8 cellular contexts compared by ENCODE assay signal in the genomic region with DNA sequence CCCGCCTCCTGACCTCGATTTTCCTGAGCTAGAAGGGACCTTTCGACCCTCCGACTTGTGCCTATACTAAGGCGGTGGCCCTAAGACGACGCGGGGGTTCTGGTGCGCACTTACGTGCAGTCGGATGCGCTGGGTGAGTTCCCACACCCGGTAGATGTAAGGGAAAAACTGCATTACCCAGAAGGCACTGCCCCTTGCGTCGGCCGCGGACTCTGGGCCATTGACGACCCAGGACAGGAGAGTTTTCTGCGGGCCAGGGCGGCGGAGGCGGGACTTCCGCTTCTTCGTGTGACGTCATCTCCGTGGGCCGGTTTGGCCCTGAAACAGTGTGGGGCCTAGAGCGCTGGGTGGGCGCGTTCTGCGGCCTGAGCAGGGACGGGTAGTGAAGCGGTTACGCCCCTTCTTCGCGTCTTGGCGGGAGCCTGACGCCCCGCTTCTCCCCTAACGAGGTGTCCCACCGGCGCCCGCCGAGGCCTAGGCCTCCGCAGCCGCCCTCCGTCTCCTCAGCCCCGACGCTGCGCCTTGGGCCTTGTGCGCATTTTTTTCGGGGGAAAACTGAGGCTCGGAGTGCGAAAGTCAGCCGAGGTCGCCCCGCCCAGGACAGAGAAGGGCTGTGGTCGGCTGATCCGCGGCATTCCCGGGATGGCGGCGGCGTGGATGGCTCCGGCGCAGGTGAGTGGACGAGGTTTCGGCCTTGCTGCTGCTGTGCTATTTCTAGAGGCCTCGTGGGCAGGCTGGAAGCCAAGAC. TPM values are rescaled to one million over a fixed set of nuclear protein-coding genes. Genes with fewer than 3 reads are reported as not detected.
DNase-seq lines count a peak whose midpoint lies in the region; ATAC-seq and TF ChIP-seq lines count a peak whose summit lies in the region.

A gene (plus strand): TSS at position 321 of the 748 bp plus-strand sequence. CDS start 322 bp downstream, at position 643.

- peaks cover 0 to 3% (median 0%) of the 10 kb centered on the region in 3 donors for H3K27me3 Mint-ChIP-seq in CD14-positive monocyte (ENCODE audit: low read depth in 3 of 3)

- DNase-seq in CD14-positive monocyte (ENCODE audit: low spot score) (peak; percentile 95), NCI-H748 (lab: John Stamatoyannopoulos, UW; ENCODE audit: unreplicated experiment) (peak; percentile 99), dorsolateral prefrontal cortex (peak; percentile 95 to 98 (median 97))
- peak; percentile 95 to 97 for DNase-seq in activated CD4-positive, alpha-beta T cell treated with anti-CD3 and anti-CD28 coated beads, Interleukin-2, amount 50 U/mL, for 24 hours (ENCODE audit: low read depth in 1 of 2, low spot score in 1 of 2)
- DNase-seq in stimulated activated CD4-positive, alpha-beta T cell treated with anti-CD3 and anti-CD28 coated beads, Interleukin-4, amount 100 ng/mL, for 24 hours, result peak; percentile 97

- H3K4me3 ChIP-seq in dorsolateral prefrontal cortex (peak within 1 kb of the TSS; percentile 62 to 100 (median 96)), liver (ENCODE audit: low read depth in 1 of 3, low read length in 3 of 3) (peak within 1 kb of the TSS; percentile 75 to 98 (median 85))

- intact Hi-C loops in CD14-positive monocyte (cut with micrococcal nuclease), result loop anchor here in 1 of 2 donors (2.0 to 5.0 kb wide), 2 partner anchors 37 to 70 kb away; a partner anchor contains a TSS
- intact Hi-C loops in dorsolateral prefrontal cortex (cut with DNase I), result loop anchor here (1.0 to 10.0 kb wide), 5 partner anchors 40 to 86 kb away; a partner anchor contains a TSS

- H3K27me3 ChIP-seq in dorsolateral prefrontal cortex (no peaks in the 10 kb centered on the region), liver (ENCODE audit: control insufficient read depth in 4 of 4, insufficient read depth in 4 of 4, low read length in 3 of 4) (no peaks in the 10 kb centered on the region)

- TF ChIP-seq CTCF in CD14-positive monocyte (IDR thresholded peaks at IDR 0.05) (peak; percentile 11), dorsolateral prefrontal cortex (IDR thresholded peaks at IDR 0.05 in 54 of 56, conservative IDR thresholded peaks at IDR 0.05 in 2 of 56; ENCODE audit: low read depth in 1 of 56, partially characterized antibody in 56 of 56) (peak in 25 of 56 donors; percentile 4 to 57 (median 25)), liver (IDR thresholded peaks at IDR 0.05; ENCODE audit: low read depth, low read length, missing input control) (no peak)

- peak within 1 kb of the TSS; percentile 87 to 100 (median 98) for H3K27ac ChIP-seq in dorsolateral prefrontal cortex
- H3K27ac ChIP-seq in liver (ENCODE audit: low read depth in 1 of 2, low read length in 2 of 2), result peak within 1 kb of the TSS; percentile 96 to 99

- no peaks in the 10 kb centered on the region for H3K9me3 ChIP-seq in liver (ENCODE audit: control insufficient read depth in 4 of 4, low read length in 3 of 4)

- peaks cover 2 to 21% (median 13%) of the 10 kb centered on the region in 4 donors for H3K4me1 ChIP-seq in liver (ENCODE audit: control insufficient read depth in 4 of 4, insufficient read depth in 4 of 4, low read length in 3 of 4)

- under 1% methylated on average over 69 of the region's 69 CpGs for WGBS in liver

- peak within 1 kb of the TSS; percentile 94 to 99 for H3K9ac ChIP-seq in liver (ENCODE audit: low read depth in 1 of 2, low read length in 2 of 2)

- H3K4me3 Mint-ChIP-seq in CD14-positive monocyte, result no peak within 1 kb of the TSS

- peaks cover 18% of the 10 kb centered on the region for H3K4me1 Mint-ChIP-seq in CD14-positive monocyte

- peaks cover 0 to 2% (median 0%) of the 10 kb centered on the region in 7 donors for H3K9me3 Mint-ChIP-seq in CD14-positive monocyte

- TF ChIP-seq RAD21 in liver (IDR thresholded peaks at IDR 0.05), result peak in 1 of 2 donors; percentile 13

- H3K36me3 Mint-ChIP-seq in CD14-positive monocyte, result peaks cover 19 to 26% of the 10 kb centered on the region in 2 donors

- ATAC-seq in GM19395 (IDR thresholded peaks at IDR 0.05; ENCODE audit: unreplicated experiment) (peak; percentile 69), HG03558 (IDR thresholded peaks at IDR 0.05; ENCODE audit: extremely low read depth, unreplicated experiment) (peak; percentile 36)

- H3K27ac Mint-ChIP-seq in CD14-positive monocyte, result no peak within 1 kb of the TSS

- peaks cover 2 to 16% (median 11%) of the 10 kb centered on the region in 4 donors for H3K36me3 ChIP-seq in liver (ENCODE audit: control insufficient read depth in 4 of 4, insufficient read depth in 3 of 4, low read depth in 1 of 4, low read length in 3 of 4)

TF ChIP-seq in liver, 16 proteins besides CTCF, POLR2A, EP300 and RAD21:
- TF ChIP-seq, protein P1, sequence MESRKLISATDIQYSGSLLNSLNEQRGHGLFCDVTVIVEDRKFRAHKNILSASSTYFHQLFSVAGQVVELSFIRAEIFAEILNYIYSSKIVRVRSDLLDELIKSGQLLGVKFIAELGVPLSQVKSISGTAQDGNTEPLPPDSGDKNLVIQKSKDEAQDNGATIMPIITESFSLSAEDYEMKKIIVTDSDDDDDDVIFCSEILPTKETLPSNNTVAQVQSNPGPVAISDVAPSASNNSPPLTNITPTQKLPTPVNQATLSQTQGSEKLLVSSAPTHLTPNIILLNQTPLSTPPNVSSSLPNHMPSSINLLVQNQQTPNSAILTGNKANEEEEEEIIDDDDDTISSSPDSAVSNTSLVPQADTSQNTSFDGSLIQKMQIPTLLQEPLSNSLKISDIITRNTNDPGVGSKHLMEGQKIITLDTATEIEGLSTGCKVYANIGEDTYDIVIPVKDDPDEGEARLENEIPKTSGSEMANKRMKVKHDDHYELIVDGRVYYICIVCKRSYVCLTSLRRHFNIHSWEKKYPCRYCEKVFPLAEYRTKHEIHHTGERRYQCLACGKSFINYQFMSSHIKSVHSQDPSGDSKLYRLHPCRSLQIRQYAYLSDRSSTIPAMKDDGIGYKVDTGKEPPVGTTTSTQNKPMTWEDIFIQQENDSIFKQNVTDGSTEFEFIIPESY (IDR thresholded peaks at IDR 0.05), result peak; percentile 51
- peak; percentile 33 for TF ChIP-seq TAF1 (conservative IDR thresholded peaks at IDR 0.05)
- no peak for TF ChIP-seq RXRA (IDR thresholded peaks at IDR 0.05)
- peak in 1 of 2 donors; percentile 22 for TF ChIP-seq HNF4A (conservative IDR thresholded peaks at IDR 0.05)
- TF ChIP-seq GABPA (IDR thresholded peaks at IDR 0.05 in 1 of 2, conservative IDR thresholded peaks at IDR 0.05 in 1 of 2), result peak; percentile 77 to 93
- TF ChIP-seq FOXA1 (IDR thresholded peaks at IDR 0.05), result no peak
- no peak for TF ChIP-seq HNF4G (IDR thresholded peaks at IDR 0.05)
- peak; percentile 38 for TF ChIP-seq NR2F2 (IDR thresholded peaks at IDR 0.05)
- TF ChIP-seq YY1 (IDR thresholded peaks at IDR 0.05), result peak; percentile 87
- TF ChIP-seq, protein P2, sequence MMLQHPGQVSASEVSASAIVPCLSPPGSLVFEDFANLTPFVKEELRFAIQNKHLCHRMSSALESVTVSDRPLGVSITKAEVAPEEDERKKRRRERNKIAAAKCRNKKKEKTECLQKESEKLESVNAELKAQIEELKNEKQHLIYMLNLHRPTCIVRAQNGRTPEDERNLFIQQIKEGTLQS (IDR thresholded peaks at IDR 0.05), result no peak
- TF ChIP-seq EGR1 (IDR thresholded peaks at IDR 0.05; ENCODE audit: low read depth in 2 of 2), result peak in 1 of 2 donors; percentile 5
- TF ChIP-seq, protein P3, sequence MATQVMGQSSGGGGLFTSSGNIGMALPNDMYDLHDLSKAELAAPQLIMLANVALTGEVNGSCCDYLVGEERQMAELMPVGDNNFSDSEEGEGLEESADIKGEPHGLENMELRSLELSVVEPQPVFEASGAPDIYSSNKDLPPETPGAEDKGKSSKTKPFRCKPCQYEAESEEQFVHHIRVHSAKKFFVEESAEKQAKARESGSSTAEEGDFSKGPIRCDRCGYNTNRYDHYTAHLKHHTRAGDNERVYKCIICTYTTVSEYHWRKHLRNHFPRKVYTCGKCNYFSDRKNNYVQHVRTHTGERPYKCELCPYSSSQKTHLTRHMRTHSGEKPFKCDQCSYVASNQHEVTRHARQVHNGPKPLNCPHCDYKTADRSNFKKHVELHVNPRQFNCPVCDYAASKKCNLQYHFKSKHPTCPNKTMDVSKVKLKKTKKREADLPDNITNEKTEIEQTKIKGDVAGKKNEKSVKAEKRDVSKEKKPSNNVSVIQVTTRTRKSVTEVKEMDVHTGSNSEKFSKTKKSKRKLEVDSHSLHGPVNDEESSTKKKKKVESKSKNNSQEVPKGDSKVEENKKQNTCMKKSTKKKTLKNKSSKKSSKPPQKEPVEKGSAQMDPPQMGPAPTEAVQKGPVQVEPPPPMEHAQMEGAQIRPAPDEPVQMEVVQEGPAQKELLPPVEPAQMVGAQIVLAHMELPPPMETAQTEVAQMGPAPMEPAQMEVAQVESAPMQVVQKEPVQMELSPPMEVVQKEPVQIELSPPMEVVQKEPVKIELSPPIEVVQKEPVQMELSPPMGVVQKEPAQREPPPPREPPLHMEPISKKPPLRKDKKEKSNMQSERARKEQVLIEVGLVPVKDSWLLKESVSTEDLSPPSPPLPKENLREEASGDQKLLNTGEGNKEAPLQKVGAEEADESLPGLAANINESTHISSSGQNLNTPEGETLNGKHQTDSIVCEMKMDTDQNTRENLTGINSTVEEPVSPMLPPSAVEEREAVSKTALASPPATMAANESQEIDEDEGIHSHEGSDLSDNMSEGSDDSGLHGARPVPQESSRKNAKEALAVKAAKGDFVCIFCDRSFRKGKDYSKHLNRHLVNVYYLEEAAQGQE (IDR thresholded peaks at IDR 0.05), result no peak
- TF ChIP-seq SP1 (IDR thresholded peaks at IDR 0.05), result no peak
- no peak for TF ChIP-seq FOXA2 (IDR thresholded peaks at IDR 0.05)
- TF ChIP-seq, protein P4, sequence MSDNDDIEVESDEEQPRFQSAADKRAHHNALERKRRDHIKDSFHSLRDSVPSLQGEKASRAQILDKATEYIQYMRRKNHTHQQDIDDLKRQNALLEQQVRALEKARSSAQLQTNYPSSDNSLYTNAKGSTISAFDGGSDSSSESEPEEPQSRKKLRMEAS (IDR thresholded peaks at IDR 0.05), result no peak
- no peak for TF ChIP-seq JUND (IDR thresholded peaks at IDR 0.05)

RNA-seq across cellular contexts. Expression of the gene that starts here (rescaled TPM):
- polyA plus RNA-seq in CD14-positive monocyte (1 to 10 TPM; 2.8 to 4.5 TPM), liver (1 to 10 TPM in 1 of 2 donors, under 1 TPM in 1; 0.24 to 2.3 TPM)
- total RNA-seq in dorsolateral prefrontal cortex (100 to 1,000 TPM in 32 of 120 experiments, 10 to 100 TPM in 88; 74.0 to 139 (median 93.3) TPM), liver (10 to 100 TPM; 36.4 to 54.4 TPM)

Comparison
In these comparisons a context has a peak if more than half of its experiments do, and no peak if none do; other contexts are left out.
1. Peak in every context shown above with its lines: DNase-seq, ATAC-seq, H3K4me3 ChIP-seq and H3K27ac ChIP-seq.